In genomic region chr17:79948918-79949645, GRCh38 we compare ENCODE assay signal across 16 cellular contexts.
DNase-seq lines count a peak whose midpoint lies in the region; ATAC-seq and TF ChIP-seq lines count a peak whose summit lies in the region.
"Had no signal": no experiment of that assay in that cellular context is flagged by ENCODE, and none has a peak within 500 bp of the region (broad histone marks: within the 10 kb centered on the region; RNA-seq: fewer than 3 reads in every experiment).

No MANE protein-coding gene starts in this region.

- DNase-seq in coronary artery (ENCODE audit: low spot score) (peak; percentile 62), mesenchymal stem cell (no peak), HuH-7 (ENCODE audit: low spot score) (no peak), GDM1 (lab: John Stamatoyannopoulos, UW) (no peak), PC-9 (no peak)
- DNase-seq: activated gamma-delta T cell treated with Interleukin-2 at 50 U/mL for 16 hours, NCI-H1105, NCI-H345, occipital lobe had no signal

- H3K4me1 ChIP-seq in BLaER1: peaks cover 90% of the 10 kb centered on the region
- H3K4me1 ChIP-seq in HUES48 (ENCODE audit: control insufficient read depth, insufficient read depth, low read length): peaks cover 49% of the 10 kb centered on the region
- H3K4me1 ChIP-seq in mesenchymal stem cell (ENCODE audit: control insufficient read depth, insufficient read depth, low read depth, low read length): peaks cover 18% of the 10 kb centered on the region
- no peaks in the 10 kb centered on the region for H3K4me1 ChIP-seq in PC-9 (replicated peaks; ENCODE audit: insufficient read depth)

- H3K9ac ChIP-seq in BLaER1 (no peak overlapping the region), HUES48 (ENCODE audit: low read depth, low read length) (peak overlapping the region; percentile 69), mesenchymal stem cell (ENCODE audit: low read length) (no peak overlapping the region)

- intact Hi-C loops in PC-9 (cut with micrococcal nuclease; ENCODE audit: unreplicated experiment): no loop called here

- peak overlapping the region; percentile 37 for H4K91ac ChIP-seq in mesenchymal stem cell (ENCODE audit: low read length)

- H4K8ac ChIP-seq in mesenchymal stem cell (ENCODE audit: low read length): no peak overlapping the region

- no peak overlapping the region for H2AK5ac ChIP-seq in mesenchymal stem cell (ENCODE audit: low read length, severe bottlenecking)

- H3K23ac ChIP-seq in mesenchymal stem cell (ENCODE audit: low read length in 2 of 2): no peak overlapping the region

- H3F3A ChIP-seq in PC-9 (ENCODE audit: insufficient read depth, low read depth): no peaks in the 10 kb centered on the region

- no peak overlapping the region for H3K14ac ChIP-seq in mesenchymal stem cell (ENCODE audit: low read length in 2 of 2)

- peaks cover 8% of the 10 kb centered on the region for H3K27me3 ChIP-seq in BLaER1
- H3K27me3 ChIP-seq in HUES48 (ENCODE audit: control insufficient read depth, insufficient read depth, low read length): no peaks in the 10 kb centered on the region
- H3K27me3 ChIP-seq in mesenchymal stem cell (ENCODE audit: control insufficient read depth in 1 of 2, insufficient read depth in 1 of 2, low read length in 2 of 2): no peaks in the 10 kb centered on the region
- H3K27me3 ChIP-seq in PC-9 (ENCODE audit: insufficient read depth, low read depth): no peaks in the 10 kb centered on the region
- H3K27me3 ChIP-seq: body of pancreas, uterus had no signal

- H3K79me2 ChIP-seq in PC-9 (ENCODE audit: low read depth): no peaks in the 10 kb centered on the region

- no peak overlapping the region for H2BK5ac ChIP-seq in mesenchymal stem cell (ENCODE audit: low read depth, low read length, poor library complexity, severe bottlenecking)

- no peak overlapping the region for H3K18ac ChIP-seq in mesenchymal stem cell (ENCODE audit: low read depth in 1 of 2, low read length in 2 of 2)

- H4K20me1 ChIP-seq in BLaER1 (peaks cover 45% of the 10 kb centered on the region), PC-9 (ENCODE audit: insufficient read depth) (no peaks in the 10 kb centered on the region)

- H3K79me1 ChIP-seq in mesenchymal stem cell (replicated peaks; ENCODE audit: low read length, poor library complexity, severe bottlenecking): peaks cover 4% of the 10 kb centered on the region

- 86% methylated on average over 32 of the region's 32 CpGs for WGBS in mesenchymal stem cell

- H3K36me3 ChIP-seq in BLaER1 (no peaks in the 10 kb centered on the region), HUES48 (ENCODE audit: control insufficient read depth, insufficient read depth, low read length) (peaks cover 44% of the 10 kb centered on the region), mesenchymal stem cell (ENCODE audit: control insufficient read depth in 1 of 2, insufficient read depth in 2 of 2, low read depth in 1 of 2, low read length in 2 of 2) (peaks cover 52 to 64% of the 10 kb centered on the region in 2 experiments), PC-9 (ENCODE audit: low read depth) (no peaks in the 10 kb centered on the region)
- H3K36me3 ChIP-seq: uterus had no signal

- CTCF ChIA-PET in PC-9 (lab: Charles Lee): no interaction called here

- no peaks in the 10 kb centered on the region for H3K9me2 ChIP-seq in PC-9 (ENCODE audit: insufficient read depth)

- no peak overlapping the region for H2BK12ac ChIP-seq in mesenchymal stem cell (ENCODE audit: low read length in 2 of 2)

- H3K9me3 ChIP-seq in BLaER1 (no peaks in the 10 kb centered on the region), HUES48 (ENCODE audit: control insufficient read depth, insufficient read depth, low read length) (no peaks in the 10 kb centered on the region), mesenchymal stem cell (ENCODE audit: control insufficient read depth, low read length) (no peaks in the 10 kb centered on the region), PC-9 (ENCODE audit: insufficient read depth, low read depth) (no peaks in the 10 kb centered on the region)
- H3K9me3 ChIP-seq: body of pancreas, uterus had no signal

- no TSS peak for BruUV-seq in PC-9 (replicated peaks; lab: Mats Ljungman, UMichigan)

- TF ChIP-seq CTCF in coronary artery (IDR thresholded peaks at IDR 0.05) (no peak), PC-9 (conservative IDR thresholded peaks at IDR 0.05) (no peak)

- POLR2A ChIA-PET in PC-9 (lab: Charles Lee; ENCODE audit: unreplicated experiment): no interaction called here

- no peak overlapping the region for H3K4ac ChIP-seq in mesenchymal stem cell (ENCODE audit: low read depth in 1 of 2, low read length in 2 of 2)

- H2BK15ac ChIP-seq in mesenchymal stem cell (ENCODE audit: low read depth, poor library complexity, severe bottlenecking): no peak overlapping the region

- H2BK120ac ChIP-seq in mesenchymal stem cell (ENCODE audit: low read depth, low read length): no peak overlapping the region

- no peak for ATAC-seq in HG02884 (IDR thresholded peaks at IDR 0.05; ENCODE audit: unreplicated experiment)
- ATAC-seq: body of pancreas, K562 had no signal

- H3K27ac ChIP-seq in BLaER1 (no peak overlapping the region), HUES48 (ENCODE audit: low read depth, low read length) (peak overlapping the region; percentile 96), coronary artery (no peak overlapping the region), mesenchymal stem cell (ENCODE audit: low read length, poor library complexity, severe bottlenecking) (no peak overlapping the region), PC-9 (no peak overlapping the region)
- H3K27ac ChIP-seq: body of pancreas, uterus had no signal

- no peak overlapping the region for H2AFZ ChIP-seq in mesenchymal stem cell (ENCODE audit: low read depth, low read length)
- no peak overlapping the region for H2AFZ ChIP-seq in PC-9

- H3K4me3 ChIP-seq in BLaER1: peak overlapping the region; percentile 6; the same call in 1 of the 2 replicates
- H3K4me3 ChIP-seq in HUES48 (ENCODE audit: low read depth, low read length): peak overlapping the region; percentile 51
- no peak overlapping the region for H3K4me3 ChIP-seq in coronary artery
- no peak overlapping the region for H3K4me3 ChIP-seq in mesenchymal stem cell (ENCODE audit: insufficient read depth in 1 of 2, low read depth in 1 of 2, low read length in 2 of 2)
- no peak overlapping the region for H3K4me3 ChIP-seq in PC-9
- H3K4me3 ChIP-seq: body of pancreas, K562, smooth muscle cell, uterus had no signal

- peak overlapping the region; percentile 99 for H3K4me2 ChIP-seq in BLaER1
- H3K4me2 ChIP-seq in mesenchymal stem cell (ENCODE audit: low read length, poor library complexity, severe bottlenecking): no peak overlapping the region
- H3K4me2 ChIP-seq in PC-9: no peak overlapping the region

Comparison
In these comparisons a context has a peak if more than half of its experiments do, and no peak if none do; other contexts are left out.
1. H3K4me3 ChIP-seq: peak in BLaER1 (single experiment) and HUES48 (single experiment); none in coronary artery (single experiment), mesenchymal stem cell (0 of 2) and PC-9 (single experiment).